8 cellular contexts compared by ENCODE assay signal in genomic region chr6:46410330-46410953, GRCh38.
DNase-seq lines count a peak whose midpoint lies in the region; ATAC-seq, FAIRE-seq and TF ChIP-seq lines count a peak whose summit lies in the region.

No MANE protein-coding gene starts in this region.

- POLR2A ChIA-PET in CD8-positive, alpha-beta T cell (lab: Charles Lee), result no interaction called here
- POLR2A ChIA-PET in MCF 10A (lab: Yijun Ruan, JAX), result interaction anchor here (0.6 to 2.4 kb wide), 5 partner anchors 189 to 480 kb away, joined by 3 to 14 read pairs (median 5); no protein-coding TSS in a partner anchor

- no peak for TF ChIP-seq POLR2A in H54 (IDR thresholded peaks at IDR 0.05; ENCODE audit: low read depth, low read length)

- H3K36me3 Mint-ChIP-seq in CD8-positive, alpha-beta T cell, result no peaks in the 10 kb centered on the region
- no peaks in the 10 kb centered on the region for H3K36me3 Mint-ChIP-seq in MCF 10A (ENCODE audit: insufficient read depth, unreplicated experiment)

- no peaks in the 10 kb centered on the region for H3K4me1 Mint-ChIP-seq in CD8-positive, alpha-beta T cell (ENCODE audit: low read depth)
- no peaks in the 10 kb centered on the region for H3K4me1 Mint-ChIP-seq in MCF 10A (ENCODE audit: insufficient read depth, unreplicated experiment)

- no peak overlapping the region for H3K27ac ChIP-seq in CD8-positive, alpha-beta T cell (ENCODE audit: low read depth, low read length)

- TF ChIP-seq CTCF in CD8-positive, alpha-beta T cell (IDR thresholded peaks at IDR 0.05), result peak; percentile 63
- TF ChIP-seq CTCF in MCF 10A (IDR thresholded peaks at IDR 0.05; ENCODE audit: unreplicated experiment), result peak; percentile 75

- CTCF ChIA-PET in CD8-positive, alpha-beta T cell (lab: Charles Lee), result interaction anchor here (0.6 to 6.8 kb wide), 32 partner anchors 9 to 1935 kb away, joined by 3 to 115 read pairs (median 4); no protein-coding TSS in a partner anchor
- CTCF ChIA-PET in MCF 10A (lab: Yijun Ruan, JAX), result interaction anchor here (0.6 to 9.5 kb wide), 38 partner anchors 9 to 581 kb away, joined by 3 to 192 read pairs (median 4); no protein-coding TSS in a partner anchor

- no peak for FAIRE-seq in H54 (lab: Jason Lieb, UNC)

- no peaks in the 10 kb centered on the region for H3K27me3 Mint-ChIP-seq in CD8-positive, alpha-beta T cell (ENCODE audit: low read depth)
- H3K27me3 Mint-ChIP-seq in MCF 10A (ENCODE audit: insufficient read depth, unreplicated experiment), result peaks cover 8% of the 10 kb centered on the region

- H3K9me3 Mint-ChIP-seq in CD8-positive, alpha-beta T cell, result no peaks in the 10 kb centered on the region
- no peaks in the 10 kb centered on the region for H3K9me3 Mint-ChIP-seq in MCF 10A (ENCODE audit: unreplicated experiment)

- H3K27me3 ChIP-seq in CD8-positive, alpha-beta T cell (ENCODE audit: insufficient read depth, low read length), result no peaks in the 10 kb centered on the region

- no peak overlapping the region for H3K27ac Mint-ChIP-seq in CD8-positive, alpha-beta T cell
- no peak overlapping the region for H3K27ac Mint-ChIP-seq in MCF 10A (ENCODE audit: low read depth, unreplicated experiment)

- H3K4me3 ChIP-seq in CD8-positive, alpha-beta T cell (ENCODE audit: low read depth, low read length), result no peak overlapping the region

- H3K9me3 ChIP-seq in CD8-positive, alpha-beta T cell (ENCODE audit: low read length), result no peaks in the 10 kb centered on the region

- ATAC-seq in CD8-positive, alpha-beta T cell, result no peak
- ATAC-seq in GM21526 (IDR thresholded peaks at IDR 0.05; ENCODE audit: low FRiP score, unreplicated experiment) (peak; percentile 50), HG03045 (IDR thresholded peaks at IDR 0.05; ENCODE audit: unreplicated experiment) (no peak)

- DNase-seq in CD8-positive, alpha-beta T cell, result peak in 1 of 7 experiments; percentile 31
- DNase-seq in NCI-H226 (peak; percentile 7), MCF 10A (ENCODE audit: unreplicated experiment) (peak; percentile 54), left kidney (ENCODE audit: low read depth, low spot score) (peak; percentile 73), H54 (ENCODE audit: insufficient read length, low spot score) (no peak), epidermal melanocyte (ENCODE audit: insufficient read length, low spot score) (no peak)

- H3K4me1 ChIP-seq in CD8-positive, alpha-beta T cell (ENCODE audit: insufficient read depth, low read length), result no peaks in the 10 kb centered on the region

- BruUV-seq in MCF 10A (replicated peaks; lab: Mats Ljungman, UMichigan), result no TSS peak

- H3K36me3 ChIP-seq in CD8-positive, alpha-beta T cell (ENCODE audit: insufficient read depth, low read length), result no peaks in the 10 kb centered on the region

- intact Hi-C loops in CD8-positive, alpha-beta T cell (cut with DNase I, micrococcal nuclease), result loop anchor here (1.0 to 10.0 kb wide), 6 partner anchors 188 to 1936 kb away; no protein-coding TSS in a partner anchor
- intact Hi-C loops in MCF 10A (cut with micrococcal nuclease), result loop anchor here (1.0 kb wide), 4 partner anchors 189 to 480 kb away; no protein-coding TSS in a partner anchor

- no peak overlapping the region for H3K4me3 Mint-ChIP-seq in CD8-positive, alpha-beta T cell
- no peak overlapping the region for H3K4me3 Mint-ChIP-seq in MCF 10A (ENCODE audit: unreplicated experiment)

Comparison
In these comparisons a context has a peak if more than half of its experiments do, and no peak if none do; other contexts are left out.
1. DNase-seq: peak in NCI-H226 (single experiment), MCF 10A (single experiment) and left kidney (single experiment); none in H54 (single experiment) and epidermal melanocyte (single experiment).